8 cellular contexts compared by ENCODE assay signal in the genomic region with DNA sequence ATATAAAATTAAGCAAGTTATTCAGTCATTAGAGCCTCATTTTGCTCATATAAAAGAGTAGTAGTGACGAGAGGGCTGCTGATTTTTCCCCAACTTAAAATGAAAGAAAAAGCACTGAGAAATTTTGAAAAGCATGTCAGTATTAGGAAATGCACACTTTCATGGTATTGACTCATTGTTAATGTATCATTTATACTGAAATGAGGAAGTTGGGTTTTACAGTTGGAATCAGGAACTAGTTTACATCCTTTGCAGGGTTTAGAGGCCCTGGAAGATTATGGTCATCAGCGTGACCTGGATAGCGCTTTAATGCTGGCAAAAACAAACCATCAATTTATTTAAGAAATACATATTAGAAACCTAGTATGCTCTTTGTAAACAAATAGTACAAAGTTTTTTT.
DNase-seq lines count a peak whose midpoint lies in the region; ATAC-seq, FAIRE-seq and TF ChIP-seq lines count a peak whose summit lies in the region.

No MANE protein-coding gene starts in this region.

- TF ChIP-seq POLR2A in GM12878 (IDR thresholded peaks at IDR 0.05; ENCODE audit: low read depth, low read length): no peak

- TF ChIP-seq CTCF in GM12878 (IDR thresholded peaks at IDR 0.05 in 2 of 3, conservative IDR thresholded peaks at IDR 0.05 in 1 of 3; ENCODE audit: control insufficient read depth in 2 of 3, extremely low read depth in 1 of 3, insufficient read depth in 1 of 3, low read depth in 3 of 3, low read length in 3 of 3): no peak
- TF ChIP-seq CTCF in SK-N-SH (IDR thresholded peaks at IDR 0.05): no peak

- no TSS peak for BruUV-seq in GM12878 (replicated peaks; lab: Mats Ljungman, UMichigan)

- H3K9me3 ChIP-seq in GM12878 (replicated peaks; ENCODE audit: control insufficient read depth, insufficient read depth, low read length): no peaks in the 10 kb centered on the region; the same call in 2 of the 3 replicates
- no peaks in the 10 kb centered on the region for H3K9me3 ChIP-seq in SK-N-SH

- H3K4me1 ChIP-seq in GM12878 (ENCODE audit: control insufficient read depth, insufficient read depth, low read length) (peaks cover 31% of the 10 kb centered on the region), SK-N-SH (ENCODE audit: control insufficient read depth in 1 of 2, insufficient read depth in 2 of 2, low read depth in 1 of 2, low read length in 1 of 2) (no peaks in the 10 kb centered on the region)

- SMC1A ChIA-PET in GM12878 (lab: Charles Lee; ENCODE audit: uncharacterized antibody, unreplicated experiment): interaction anchor here (0.8 to 1.3 kb wide), 15 partner anchors 37 to 196 kb away, joined by 3 to 13 read pairs (median 3); no protein-coding TSS in a partner anchor

- in situ Hi-C loops in GM12878 (cut with MboI): loop anchor here (5.0 kb wide), 1 partner anchor 37 kb away; no protein-coding TSS in a partner anchor

- H3K4me2 ChIP-seq in GM12878 (ENCODE audit: control insufficient read depth, insufficient read depth) (peak overlapping the region; percentile 81), SK-N-SH (no peak overlapping the region)

- intact Hi-C loops in GM12878 (cut with micrococcal nuclease; ENCODE audit: unreplicated experiment): loop anchor here (1.0 kb wide), 1 partner anchor 65 kb away; no protein-coding TSS in a partner anchor

- H2AFZ ChIP-seq in GM12878 (ENCODE audit: control insufficient read depth, low read depth, low read length) (peak overlapping the region; percentile 75), SK-N-SH (ENCODE audit: low read depth) (no peak overlapping the region; the same call in 1 of the 2 replicates)

- TF ChIP-seq RAD21 in GM12878 (IDR thresholded peaks at IDR 0.05; ENCODE audit: insufficient read depth, low read depth, low read length): no peak
- TF ChIP-seq RAD21 in SK-N-SH (IDR thresholded peaks at IDR 0.05; ENCODE audit: low read length): no peak

- H3K9me2 ChIP-seq in SK-N-SH: no peaks in the 10 kb centered on the region

- 0 out of 4 replicates have a peak, but pooled peaks of 1 of the 2 experiments have one; percentile 32 for TF ChIP-seq EP300 in GM12878 (IDR thresholded peaks at IDR 0.05; ENCODE audit: borderline replicate concordance in 1 of 2, control insufficient read depth in 1 of 2, low read depth in 2 of 2, low read length in 2 of 2)
- TF ChIP-seq EP300 in SK-N-SH (IDR thresholded peaks at IDR 0.05; ENCODE audit: borderline replicate concordance in 1 of 2, low read depth in 1 of 2, low read length in 1 of 2): no peak

- FAIRE-seq in GM12878 (lab: Jason Lieb, UNC): peak; percentile 52

- DNase-seq in EH (ENCODE audit: low read depth) (peak; percentile 64), GM12878 (ENCODE audit: low read depth, low spot score) (peak; percentile 27), caudate nucleus (lab: John Stamatoyannopoulos, UW) (no peak), H4 (ENCODE audit: low spot score) (no peak), SK-N-SH (no peak)
- DNase-seq in activated CD4-positive, alpha-beta T cell treated with anti-CD3 and anti-CD28 coated beads, Interleukin-2, amount 50 U/mL, for 4 hours: no peak

- CTCF ChIA-PET in GM12878 (lab: Yijun Ruan, JAX) (interaction anchor here (0.8 to 1.1 kb wide), 7 partner anchors 11 to 196 kb away, joined by 3 to 5 read pairs (median 3); no protein-coding TSS in a partner anchor), SK-N-SH (lab: Yijun Ruan, JAX) (no interaction called here)

- WGBS in GM12878 (ENCODE audit: insufficient coverage, insufficient replicate concordance, low lambda C conversion rate, missing lambda C conversion rate): 0% methylated on average over 3 of the region's 3 CpGs
- WGBS in SK-N-SH (ENCODE audit: low lambda C conversion rate): 90% methylated on average over 3 of the region's 3 CpGs

- no peak overlapping the region for H3K4me3 ChIP-seq in GM12878
- no peak overlapping the region for H3K4me3 ChIP-seq in SK-N-SH (ENCODE audit: low read depth in 2 of 2, low read length in 1 of 2)

- H3K36me3 ChIP-seq in GM12878 (ENCODE audit: control insufficient read depth in 2 of 2, insufficient read depth in 2 of 2, low read length in 1 of 2) (no peaks in the 10 kb centered on the region), SK-N-SH (replicated peaks in 1 of 2; ENCODE audit: control insufficient read depth in 1 of 2, insufficient read depth in 2 of 2, low read length in 1 of 2) (no peaks in the 10 kb centered on the region)

- no peaks in the 10 kb centered on the region for H3K79me2 ChIP-seq in GM12878 (ENCODE audit: control insufficient read depth, insufficient read depth, low read length)
- H3K79me2 ChIP-seq in SK-N-SH (ENCODE audit: insufficient read depth): no peaks in the 10 kb centered on the region

- H3K27me3 ChIP-seq in GM12878 (replicated peaks in 1 of 2; ENCODE audit: control insufficient read depth in 2 of 2, insufficient read depth in 2 of 2, low read length in 1 of 2) (no peaks in the 10 kb centered on the region), SK-N-SH (ENCODE audit: insufficient read depth) (no peaks in the 10 kb centered on the region)

- peak overlapping the region; percentile 53; the same call in 1 of the 2 replicates for H3K9ac ChIP-seq in GM12878 (ENCODE audit: control insufficient read depth, insufficient read depth, low read length)
- no peak overlapping the region for H3K9ac ChIP-seq in SK-N-SH

- ATAC-seq in GM21360 (IDR thresholded peaks at IDR 0.05; ENCODE audit: unreplicated experiment) (peak; percentile 55), HG03571 (IDR thresholded peaks at IDR 0.05; ENCODE audit: unreplicated experiment) (peak; percentile 77), GM12878 (peak; percentile 72)

- POLR2A ChIA-PET in GM12878 (lab: Charles Lee): interaction anchor here (0.7 to 1.2 kb wide), 2 partner anchors 36 to 90 kb away, joined by 3 to 10 read pairs; no protein-coding TSS in a partner anchor
- POLR2A ChIA-PET in SK-N-SH (lab: Yijun Ruan, JAX): no interaction called here

- RAD21 ChIA-PET in GM12878 (lab: Charles Lee; ENCODE audit: unreplicated experiment): interaction anchor here (0.8 to 1.4 kb wide), 9 partner anchors 37 to 187 kb away, joined by 3 to 15 read pairs (median 6); no protein-coding TSS in a partner anchor

- no peaks in the 10 kb centered on the region for H4K20me1 ChIP-seq in GM12878 (ENCODE audit: control insufficient read depth, insufficient read depth)
- no peaks in the 10 kb centered on the region for H4K20me1 ChIP-seq in SK-N-SH (ENCODE audit: insufficient read depth)

- peaks cover 3% of the 10 kb centered on the region for H3F3A ChIP-seq in SK-N-SH (replicated peaks; ENCODE audit: insufficient read depth)

- peak overlapping the region; percentile 81; the same call in 1 of the 2 replicates for H3K27ac ChIP-seq in GM12878 (ENCODE audit: control insufficient read depth, insufficient read depth)
- no peak overlapping the region for H3K27ac ChIP-seq in caudate nucleus (ENCODE audit: low read depth, low read length)
- H3K27ac ChIP-seq in SK-N-SH (ENCODE audit: low read depth in 2 of 2, low read length in 1 of 2): no peak overlapping the region

TF ChIP-seq in GM12878, 131 proteins besides CTCF, POLR2A, EP300 and RAD21 (continues in another document):
- TF ChIP-seq IKZF2 (IDR thresholded peaks at IDR 0.05) (peak; percentile 47 to 59; a peak in 3 of 4 replicates), YBX1 (IDR thresholded peaks at IDR 0.05) (no peak), BHLHE40 (IDR thresholded peaks at IDR 0.05; ENCODE audit: borderline replicate concordance in 1 of 2, low read depth in 2 of 2, low read length in 1 of 2) (peak in 1 of 2 experiments; percentile 28; a peak in 1 of 4 replicates), ZNF24 (IDR thresholded peaks at IDR 0.05) (no peak), RELA (IDR thresholded peaks at IDR 0.05; ENCODE audit: borderline replicate concordance, partially characterized antibody) (no peak), FOXM1 (IDR thresholded peaks at IDR 0.05; ENCODE audit: low read depth, low read length) (peak; percentile 36; the same call in 1 of the 2 replicates), SUZ12 (IDR thresholded peaks at IDR 0.05; ENCODE audit: unreplicated experiment) (no peak), ESRRA (IDR thresholded peaks at IDR 0.05; ENCODE audit: low read length) (no peak)
- TF ChIP-seq, protein P1, sequence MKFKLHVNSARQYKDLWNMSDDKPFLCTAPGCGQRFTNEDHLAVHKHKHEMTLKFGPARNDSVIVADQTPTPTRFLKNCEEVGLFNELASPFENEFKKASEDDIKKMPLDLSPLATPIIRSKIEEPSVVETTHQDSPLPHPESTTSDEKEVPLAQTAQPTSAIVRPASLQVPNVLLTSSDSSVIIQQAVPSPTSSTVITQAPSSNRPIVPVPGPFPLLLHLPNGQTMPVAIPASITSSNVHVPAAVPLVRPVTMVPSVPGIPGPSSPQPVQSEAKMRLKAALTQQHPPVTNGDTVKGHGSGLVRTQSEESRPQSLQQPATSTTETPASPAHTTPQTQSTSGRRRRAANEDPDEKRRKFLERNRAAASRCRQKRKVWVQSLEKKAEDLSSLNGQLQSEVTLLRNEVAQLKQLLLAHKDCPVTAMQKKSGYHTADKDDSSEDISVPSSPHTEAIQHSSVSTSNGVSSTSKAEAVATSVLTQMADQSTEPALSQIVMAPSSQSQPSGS (IDR thresholded peaks at IDR 0.05; ENCODE audit: low read length): peak; percentile 68

TF ChIP-seq in SK-N-SH, 30 proteins besides CTCF, POLR2A, EP300 and RAD21:
- TF ChIP-seq TAF1 (IDR thresholded peaks at IDR 0.05; ENCODE audit: borderline replicate concordance, low read depth, low read length): no peak

Comparison
In these comparisons a context has a peak if more than half of its experiments do, and no peak if none do; other contexts are left out.
1. DNase-seq: peak in EH (single experiment) and GM12878 (single experiment); none in caudate nucleus (0 of 61), H4 (single experiment), SK-N-SH (single experiment) and activated CD4-positive, alpha-beta T cell treated with anti-CD3 and anti-CD28 coated beads, Interleukin-2, amount 50 U/mL, for 4 hours (0 of 2).
2. Peak in every context shown above with its lines, with median percentiles within 50 percentile points of each other: ATAC-seq.